Comparison of ENCODE assay signal across 28 cellular contexts in the genomic region with DNA sequence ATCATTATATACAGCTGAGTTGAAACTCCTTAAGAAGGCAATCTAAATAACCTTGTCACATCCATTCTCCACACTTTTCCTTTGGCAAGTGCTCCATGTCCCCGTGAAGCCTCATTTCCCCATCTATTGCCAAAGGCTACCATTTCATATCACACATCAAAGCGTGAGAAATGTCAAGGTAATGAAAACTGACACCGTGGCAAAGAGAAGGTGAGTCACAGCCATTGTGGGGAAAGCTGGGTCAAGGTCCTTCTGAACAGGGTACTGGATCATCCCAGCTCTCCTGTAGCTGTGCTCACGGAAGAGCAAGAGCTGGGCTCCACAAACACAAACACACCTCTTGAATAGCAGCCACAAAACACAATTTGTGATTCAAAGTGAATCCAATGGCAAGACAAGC. TPM values are rescaled to one million over a fixed set of nuclear protein-coding genes. Genes with fewer than 3 reads are reported as not detected.
DNase-seq lines count a peak whose midpoint lies in the region; ATAC-seq, FAIRE-seq and TF ChIP-seq lines count a peak whose summit lies in the region.
"Had no signal": no experiment of that assay in that cellular context is flagged by ENCODE, and none has a peak within 500 bp of the region (broad histone marks: within the 10 kb centered on the region; RNA-seq: fewer than 3 reads in every experiment).

No MANE protein-coding gene starts in this region.

- H3K4me3 ChIP-seq in adrenal gland: no peak overlapping the region
- no peak overlapping the region for H3K4me3 ChIP-seq in small intestine (ENCODE audit: low read depth in 1 of 2, low read length in 2 of 2)
- no peak overlapping the region for H3K4me3 ChIP-seq in CD8-positive, alpha-beta T cell (ENCODE audit: low read depth, low read length)
- H3K4me3 ChIP-seq: A549; BLaER1 treated with 17β-estradiol and CSF1 and Interleukin-3, amounts not matched to agents 10 nM and 100 nM; GM23338; SK-N-MC had no signal

- TF ChIP-seq POLR2A in adrenal gland (IDR thresholded peaks at IDR 0.05): no peak

- H3K9me3 ChIP-seq in adrenal gland (replicated peaks in 1 of 3) (no peaks in the 10 kb centered on the region), small intestine (ENCODE audit: control insufficient read depth, low read depth) (no peaks in the 10 kb centered on the region)
- H3K9me3 ChIP-seq in CD8-positive, alpha-beta T cell (ENCODE audit: low read length): no peaks in the 10 kb centered on the region
- H3K9me3 ChIP-seq: A549; BLaER1 treated with 17β-estradiol and CSF1 and Interleukin-3, amounts not matched to agents 10 nM and 100 nM; Caco-2 had no signal

- ATAC-seq in HG03571 (IDR thresholded peaks at IDR 0.05; ENCODE audit: unreplicated experiment): no peak
- ATAC-seq in CD8-positive, alpha-beta T cell: no peak
- ATAC-seq: A549, GM23338 had no signal

- no peaks in the 10 kb centered on the region for H3K27me3 Mint-ChIP-seq in CD8-positive, alpha-beta T cell (ENCODE audit: low read depth)
- H3K27me3 Mint-ChIP-seq: CD4-positive, alpha-beta T cell had no signal

- FAIRE-seq in small intestine (lab: Jason Lieb, UNC): no peak
- FAIRE-seq: A549, G401.6, RCC 7860 had no signal

- H3K36me3 Mint-ChIP-seq in CD8-positive, alpha-beta T cell: no peaks in the 10 kb centered on the region

- H3K27ac Mint-ChIP-seq in CD8-positive, alpha-beta T cell: no peak overlapping the region
- H3K27ac Mint-ChIP-seq: CD4-positive, alpha-beta T cell; GM23338; T-helper 1 cell treated with Interleukin-12 subunit alpha and Interleukin-12 subunit beta and Interleukin-4 antibody, amounts not matched to agents 30 μg/mL and 1 μg/mL, for 36 hours had no signal

- DNase-seq in DMS53 treated with DMSO at 0.1 percent for 48 hours (lab: John Stamatoyannopoulos, UW; ENCODE audit: unreplicated experiment): peak; percentile 94
- peak; percentile 41 for DNase-seq in HT1080 (ENCODE audit: low read depth)
- peak in 6 of 7 donors; percentile 20 to 62 (median 38) for DNase-seq in adrenal gland
- DNase-seq in small intestine: peak; percentile 73
- DNase-seq in posterior vena cava (ENCODE audit: low spot score): no peak
- no peak for DNase-seq in CD8-positive, alpha-beta T cell
- DNase-seq: AML-193; Caco-2; CD4-positive, alpha-beta T cell; DMS 273 treated with DMSO at 0.1 percent for 48 hours; Karpas-422; MV-4-11; NCI-H1105; NCI-H146; NCI-H1930; NCI-H226; NCI-H524 treated with DMSO at 0.1 percent for 48 hours; NCI-H774; SIG-M5 had no signal

- H3K4me1 ChIP-seq in adrenal gland (replicated peaks in 1 of 2) (peaks cover 0 to 9% of the 10 kb centered on the region in 2 donors), small intestine (ENCODE audit: control insufficient read depth in 2 of 2, insufficient read depth in 1 of 2, low read depth in 1 of 2, low read length in 1 of 2) (no peaks in the 10 kb centered on the region)
- no peaks in the 10 kb centered on the region for H3K4me1 ChIP-seq in CD8-positive, alpha-beta T cell (ENCODE audit: insufficient read depth, low read length)
- H3K4me1 ChIP-seq: A549; BLaER1 treated with 17β-estradiol and CSF1 and Interleukin-3, amounts not matched to agents 10 nM and 100 nM; Caco-2 had no signal

- CTCF ChIA-PET in CD8-positive, alpha-beta T cell (lab: Charles Lee): no interaction called here

- H3K36me3 ChIP-seq in adrenal gland (replicated peaks in 1 of 2): no peaks in the 10 kb centered on the region
- H3K36me3 ChIP-seq in small intestine (ENCODE audit: control insufficient read depth in 2 of 2, insufficient read depth in 2 of 2, low read length in 2 of 2): no peaks in the 10 kb centered on the region
- no peaks in the 10 kb centered on the region for H3K36me3 ChIP-seq in CD8-positive, alpha-beta T cell (ENCODE audit: insufficient read depth, low read length)
- H3K36me3 ChIP-seq: BLaER1 treated with 17β-estradiol and CSF1 and Interleukin-3, amounts not matched to agents 10 nM and 100 nM had no signal

- H3K27ac ChIP-seq in adrenal gland (no peak overlapping the region), small intestine (ENCODE audit: low read depth in 1 of 2, low read length in 1 of 2) (no peak overlapping the region)
- no peak overlapping the region for H3K27ac ChIP-seq in CD8-positive, alpha-beta T cell (ENCODE audit: low read depth, low read length)
- H3K27ac ChIP-seq: A549; BLaER1 treated with 17β-estradiol and CSF1 and Interleukin-3, amounts not matched to agents 10 nM and 100 nM; HL-60; SK-N-MC had no signal

- no peaks in the 10 kb centered on the region for H3K27me3 ChIP-seq in adrenal gland
- H3K27me3 ChIP-seq in small intestine (ENCODE audit: control insufficient read depth in 2 of 2, insufficient read depth in 2 of 2, low read length in 2 of 2): no peaks in the 10 kb centered on the region
- H3K27me3 ChIP-seq in CD8-positive, alpha-beta T cell (ENCODE audit: insufficient read depth, low read length): no peaks in the 10 kb centered on the region
- H3K27me3 ChIP-seq: BLaER1 treated with 17β-estradiol and CSF1 and Interleukin-3, amounts not matched to agents 10 nM and 100 nM had no signal

- 35 to 51% (median 45%) methylated on average over 4 of the region's 4 CpGs for WGBS in adrenal gland, 4 donors
- WGBS in small intestine, 3 donors: 12 to 66% (median 22%) methylated on average over 4 of the region's 4 CpGs

- H3K4me1 Mint-ChIP-seq in CD8-positive, alpha-beta T cell (ENCODE audit: low read depth): no peaks in the 10 kb centered on the region
- H3K4me1 Mint-ChIP-seq: GM23338 had no signal

- intact Hi-C loops in adrenal gland (cut with DNase I): no loop called here
- intact Hi-C loops in posterior vena cava (cut with DNase I): no loop called here
- intact Hi-C loops in CD8-positive, alpha-beta T cell (cut with DNase I, micrococcal nuclease): no loop called here

- H3K4me3 Mint-ChIP-seq in CD8-positive, alpha-beta T cell: no peak overlapping the region
- H3K4me3 Mint-ChIP-seq: CD4-positive, alpha-beta T cell; GM23338; T-helper 1 cell treated with Interleukin-12 subunit alpha and Interleukin-12 subunit beta and Interleukin-4 antibody, amounts not matched to agents 30 μg/mL and 1 μg/mL, for 36 hours had no signal

- no peak for TF ChIP-seq CTCF in adrenal gland (IDR thresholded peaks at IDR 0.05)
- TF ChIP-seq CTCF in CD8-positive, alpha-beta T cell (IDR thresholded peaks at IDR 0.05): no peak

- POLR2A ChIA-PET in CD8-positive, alpha-beta T cell (lab: Charles Lee): no interaction called here

- peaks cover 11% of the 10 kb centered on the region for H3K9me3 Mint-ChIP-seq in CD8-positive, alpha-beta T cell
- H3K9me3 Mint-ChIP-seq: CD4-positive, alpha-beta T cell; GM23338 had no signal

RNA-seq across cellular contexts. Expression of a gene that starts 58.2 kb away (rescaled TPM):
- total RNA-seq in HT1080 (2014; rRNA removed; shearing (Covaris generic)): 0.23 TPM in 1 of 2 replicates, not detected in the other
- polyA plus RNA-seq in HT1080 (2015; cell fraction: cytosol; rRNA removed): 0.57 TPM in 1 of 2 replicates, not detected in the other
- 0.40 TPM in 1 of 2 replicates, not detected in the other for polyA plus RNA-seq in HT1080 (2015; cell fraction: nucleus; rRNA removed)
- total RNA-seq in adrenal gland (100 to 1,000 TPM in 1 of 8 donors, 10 to 100 TPM in 4, 1 to 10 TPM in 3; 3.4 to 150 (median 14.1) TPM), posterior vena cava (under 1 TPM in 1 of 2 donors, not detected in 1; 0.52 TPM)
- polyA plus RNA-seq in adrenal gland (10 to 100 TPM in 1 of 3 donors, 1 to 10 TPM in 2; 1.5 to 32.2 (median 3.0) TPM), small intestine (10 to 100 TPM in 1 of 3 donors, 1 to 10 TPM in 1, under 1 TPM in 1; 0.89 to 11.9 (median 3.2) TPM)
- total RNA-seq in CD8-positive, alpha-beta T cell: not detected
- total RNA-seq: Caco-2; CD4-positive, alpha-beta T cell; GM23338 had no signal
- polyA plus RNA-seq: A549, GM23338 had no signal

Comparison
In these comparisons a context has a peak if more than half of its experiments do, and no peak if none do; other contexts are left out.
1. DNase-seq: peak in DMS53 treated with DMSO at 0.1 percent for 48 hours (single experiment), HT1080 (single experiment), adrenal gland (6 of 7) and small intestine (single experiment); none in posterior vena cava (single experiment) and CD8-positive, alpha-beta T cell (0 of 7).